16 cellular contexts compared by ENCODE assay signal in the genomic region with DNA sequence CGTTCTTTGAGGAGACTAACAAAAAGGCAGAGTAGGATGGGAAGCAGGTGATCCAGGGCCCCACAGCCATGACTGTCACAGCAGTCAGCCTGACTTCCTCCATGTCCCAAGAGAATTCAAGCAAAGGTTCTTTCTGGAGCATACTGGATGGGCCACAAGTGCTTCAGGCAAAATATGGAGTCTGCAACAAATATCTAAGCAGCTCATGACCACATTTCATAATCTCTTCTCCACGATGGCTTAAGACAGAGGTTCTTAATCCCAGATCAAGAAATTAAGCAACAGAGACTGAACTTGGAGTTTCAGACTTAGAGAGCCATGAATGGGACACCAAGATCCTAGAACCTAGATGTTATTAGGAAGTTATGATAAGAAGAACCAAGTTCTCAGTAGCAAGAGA. TPM values are rescaled to one million over a fixed set of nuclear protein-coding genes. Genes with fewer than 3 reads are reported as not detected.
A peak's percentile ranks its signal among the peaks of the same experiment; 100 is the strongest.
DNase-seq lines count a peak whose midpoint lies in the region; ATAC-seq and TF ChIP-seq lines count a peak whose summit lies in the region.
"Had no signal": no experiment of that assay in that cellular context is flagged by ENCODE, and none has a peak within 500 bp of the region (broad histone marks: within the 10 kb centered on the region; RNA-seq: fewer than 3 reads in every experiment).

No MANE protein-coding gene starts in this region.

- no peak overlapping the region for H2AFZ ChIP-seq in PC-3 (ENCODE audit: low read length)

- H3K9me3 ChIP-seq in right atrium auricular region, result no peaks in the 10 kb centered on the region
- no peaks in the 10 kb centered on the region for H3K9me3 ChIP-seq in PC-3 (ENCODE audit: low read length)
- H3K9me3 ChIP-seq in uterus, result no peaks in the 10 kb centered on the region
- peaks cover 1% of the 10 kb centered on the region for H3K9me3 ChIP-seq in aorta (ENCODE audit: control insufficient read depth, low read length)
- H3K9me3 ChIP-seq in HAP-1, result no peaks in the 10 kb centered on the region

- no peak for TF ChIP-seq POLR2A in uterus (IDR thresholded peaks at IDR 0.05)

- H3K4me3 ChIP-seq in right atrium auricular region (no peak overlapping the region), PC-3 (ENCODE audit: low read length) (no peak overlapping the region), uterus (no peak overlapping the region), aorta (ENCODE audit: low read length in 2 of 2) (no peak overlapping the region), HAP-1 (no peak overlapping the region)
- H3K4me3 ChIP-seq: K562 had no signal

- BruUV-seq in PC-3 (replicated peaks; lab: Mats Ljungman, UMichigan), result no TSS peak

- no peak overlapping the region for H3K4me2 ChIP-seq in PC-3 (ENCODE audit: low read length)

- H3K4me1 ChIP-seq in right atrium auricular region, result peaks cover 0 to 16% of the 10 kb centered on the region in 2 donors
- H3K4me1 ChIP-seq in PC-3 (ENCODE audit: insufficient read depth, low read length), result peaks cover 23% of the 10 kb centered on the region; the same call in 1 of the 2 replicates
- peaks cover 4 to 7% of the 10 kb centered on the region in 2 donors for H3K4me1 ChIP-seq in uterus
- H3K4me1 ChIP-seq in aorta (ENCODE audit: control insufficient read depth in 1 of 2, insufficient read depth in 2 of 2, low read length in 2 of 2), result no peaks in the 10 kb centered on the region
- no peaks in the 10 kb centered on the region for H3K4me1 ChIP-seq in HAP-1

- peaks cover 62% of the 10 kb centered on the region for H3K4me1 Mint-ChIP-seq in glutamatergic neuron (ENCODE audit: low read depth, unreplicated experiment)

- H3K27me3 ChIP-seq in right atrium auricular region (no peaks in the 10 kb centered on the region), PC-3 (ENCODE audit: low read length) (no peaks in the 10 kb centered on the region), uterus (no peaks in the 10 kb centered on the region), aorta (ENCODE audit: control insufficient read depth in 1 of 2, insufficient read depth in 2 of 2, low read length in 1 of 2) (no peaks in the 10 kb centered on the region), HAP-1 (ENCODE audit: low read depth) (peaks cover 3% of the 10 kb centered on the region; the same call in 1 of the 2 replicates)

- H3K9me2 ChIP-seq in PC-3 (replicated peaks; ENCODE audit: low read length), result no peaks in the 10 kb centered on the region

- no peaks in the 10 kb centered on the region for H3K36me3 ChIP-seq in right atrium auricular region
- H3K36me3 ChIP-seq in PC-3 (ENCODE audit: low read depth, low read length), result no peaks in the 10 kb centered on the region
- no peaks in the 10 kb centered on the region for H3K36me3 ChIP-seq in uterus
- no peaks in the 10 kb centered on the region for H3K36me3 ChIP-seq in aorta (ENCODE audit: control insufficient read depth in 1 of 2, insufficient read depth in 2 of 2, low read length in 1 of 2)
- H3K36me3 ChIP-seq in HAP-1 (replicated peaks), result no peaks in the 10 kb centered on the region

- intact Hi-C loops in Right ventricle myocardium superior (cut with DNase I), result no loop called here
- intact Hi-C loops in PC-3 (cut with micrococcal nuclease), result no loop called here
- intact Hi-C loops in uterus (cut with DNase I; ENCODE audit: low total_unique reads), result no loop called here
- intact Hi-C loops in aorta (cut with DNase I), result no loop called here

- no peaks in the 10 kb centered on the region for H3K79me2 ChIP-seq in PC-3 (ENCODE audit: low read length)

- no peak overlapping the region for H3K9ac ChIP-seq in PC-3 (ENCODE audit: low read length)

- H3K36me3 Mint-ChIP-seq in glutamatergic neuron (ENCODE audit: unreplicated experiment), result no peaks in the 10 kb centered on the region
- H3K36me3 Mint-ChIP-seq: CD8-positive, alpha-beta T cell had no signal

- no peaks in the 10 kb centered on the region for H3F3A ChIP-seq in PC-3 (ENCODE audit: low read length, unreplicated experiment)

- DNase-seq in right atrium auricular region (ENCODE audit: low spot score) (no peak), Right ventricle myocardium superior (no peak), PC-3 (no peak), glutamatergic neuron (no peak), uterus (no peak), aorta (no peak), NOMO-1 treated with DMSO at 0.1 percent for 48 hours (lab: John Stamatoyannopoulos, UW; ENCODE audit: unreplicated experiment) (no peak), HAP-1 (ENCODE audit: low spot score in 2 of 2) (no peak)
- DNase-seq: Calu3; CD8-positive, alpha-beta T cell; GOT3; NCI-H187; NCI-H2107; NCI-H524 treated with DMSO at 0.1 percent for 48 hours; SHP77 treated with DMSO at 0.1 percent for 48 hours had no signal

- H3K27ac ChIP-seq in right atrium auricular region (peak overlapping the region; percentile 41 to 53), PC-3 (ENCODE audit: low read length) (no peak overlapping the region), uterus (peak overlapping the region; percentile 83 to 84), aorta (ENCODE audit: low read depth in 1 of 2, low read length in 2 of 2) (no peak overlapping the region)

- H3K9me3 Mint-ChIP-seq in glutamatergic neuron (ENCODE audit: unreplicated experiment), result peaks cover 16% of the 10 kb centered on the region

- ATAC-seq in Right ventricle myocardium superior (ENCODE audit: poor library complexity) (no peak), PC-3 (peak; percentile 17), aorta (ENCODE audit: low FRiP score) (no peak)
- ATAC-seq: CD8-positive, alpha-beta T cell; K562 had no signal

- 66 to 71% methylated on average over 2 of the region's 2 CpGs for WGBS in aorta, 2 donors

- POLR2A ChIA-PET in PC-3 (lab: Charles Lee; ENCODE audit: unreplicated experiment), result no interaction called here

- in situ Hi-C loops in HAP-1 (cut with MboI; ENCODE audit: low sequenced_read_pairs), result no loop called here

- peak overlapping the region; percentile 53 for H3K27ac Mint-ChIP-seq in glutamatergic neuron (ENCODE audit: unreplicated experiment)
- H3K27ac Mint-ChIP-seq: CD8-positive, alpha-beta T cell had no signal

- H3K27me3 Mint-ChIP-seq in glutamatergic neuron (ENCODE audit: unreplicated experiment), result peaks cover 8% of the 10 kb centered on the region

- TF ChIP-seq CTCF in right atrium auricular region (IDR thresholded peaks at IDR 0.05), result no peak
- no peak for TF ChIP-seq CTCF in PC-3 (conservative IDR thresholded peaks at IDR 0.05; ENCODE audit: low read depth, low read length)
- no peak for TF ChIP-seq CTCF in glutamatergic neuron (IDR thresholded peaks at IDR 0.05; ENCODE audit: partially characterized antibody, unreplicated experiment)
- TF ChIP-seq CTCF in uterus (IDR thresholded peaks at IDR 0.05), result no peak

- no peak overlapping the region for H3K4me3 Mint-ChIP-seq in glutamatergic neuron (ENCODE audit: unreplicated experiment)
- H3K4me3 Mint-ChIP-seq: CD8-positive, alpha-beta T cell had no signal

- H4K20me1 ChIP-seq in PC-3 (ENCODE audit: low read length), result no peaks in the 10 kb centered on the region

- CTCF ChIA-PET in PC-3 (lab: Charles Lee), result no interaction called here

RNA-seq across cellular contexts. Expression of a gene that starts 31.6 kb away (rescaled TPM):
- total RNA-seq in right atrium auricular region (1 to 10 TPM; 1.7 to 7.2 TPM), Right ventricle myocardium superior (10.6 TPM), PC-3 (2014; rRNA removed) (not detected in 2 replicates), glutamatergic neuron (ENCODE audit: unreplicated experiment) (20.3 TPM), uterus (100 to 1,000 TPM in 1 of 4 donors, 10 to 100 TPM in 3; 22.6 to 147 (median 71.3) TPM), aorta (10 to 100 TPM in 1 of 2 donors, 1 to 10 TPM in 1; 7.5 to 37.9 TPM)
- polyA plus RNA-seq in aorta, result 1 to 10 TPM in 1 of 2 donors, under 1 TPM in 1; 0.75 to 1.2 TPM
- total RNA-seq: Calu3; CD8-positive, alpha-beta T cell had no signal

Comparison
In these comparisons a context has a peak if more than half of its experiments do, and no peak if none do; other contexts are left out.
1. H3K27ac ChIP-seq: peak in right atrium auricular region (2 of 2) and uterus (2 of 2); none in PC-3 (single experiment) and aorta (0 of 2).